In the genomic region with DNA sequence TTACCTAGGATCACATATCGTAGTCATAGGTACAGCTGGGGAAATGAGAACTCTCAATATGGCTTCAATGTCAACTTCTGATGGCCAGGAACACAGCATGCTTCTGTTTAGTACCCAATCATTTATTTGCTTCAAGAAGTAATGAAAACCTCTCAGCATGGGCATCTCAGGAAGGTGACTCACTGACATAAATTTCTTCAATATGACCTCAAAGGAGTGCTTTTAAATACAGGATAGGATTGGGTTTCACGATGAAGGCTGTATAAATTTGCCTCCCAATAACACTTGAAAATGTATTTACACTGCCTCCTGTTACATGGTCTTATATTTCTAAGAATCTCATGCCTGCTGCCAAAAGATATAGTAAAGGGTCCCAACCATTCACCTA, we compare ENCODE assay signal across 1 cellular context.
TF ChIP-seq lines count a peak whose summit lies in the region.

No MANE protein-coding gene starts in this region.

TF ChIP-seq in HEK293, 187 proteins besides CTCF, POLR2A, EP300 and RAD21 (continued from another document):
- TF ChIP-seq ZFP41 (tag by site-specific recombination; IDR thresholded peaks at IDR 0.05; ENCODE audit: borderline replicate concordance), result no peak
- TF ChIP-seq ZNF596 (tag by site-specific recombination; IDR thresholded peaks at IDR 0.05), result peak; percentile 53; the same call in 1 of the 2 replicates
- TF ChIP-seq GFI1B (tag by site-specific recombination; IDR thresholded peaks at IDR 0.05), result peak; percentile 46; the same call in 1 of the 2 replicates
- peak; percentile 92 for TF ChIP-seq FEZF1 (tag by site-specific recombination; IDR thresholded peaks at IDR 0.05)
- no peak for TF ChIP-seq ZNF707 (tag by site-specific recombination; IDR thresholded peaks at IDR 0.05)
- TF ChIP-seq, protein P1, sequence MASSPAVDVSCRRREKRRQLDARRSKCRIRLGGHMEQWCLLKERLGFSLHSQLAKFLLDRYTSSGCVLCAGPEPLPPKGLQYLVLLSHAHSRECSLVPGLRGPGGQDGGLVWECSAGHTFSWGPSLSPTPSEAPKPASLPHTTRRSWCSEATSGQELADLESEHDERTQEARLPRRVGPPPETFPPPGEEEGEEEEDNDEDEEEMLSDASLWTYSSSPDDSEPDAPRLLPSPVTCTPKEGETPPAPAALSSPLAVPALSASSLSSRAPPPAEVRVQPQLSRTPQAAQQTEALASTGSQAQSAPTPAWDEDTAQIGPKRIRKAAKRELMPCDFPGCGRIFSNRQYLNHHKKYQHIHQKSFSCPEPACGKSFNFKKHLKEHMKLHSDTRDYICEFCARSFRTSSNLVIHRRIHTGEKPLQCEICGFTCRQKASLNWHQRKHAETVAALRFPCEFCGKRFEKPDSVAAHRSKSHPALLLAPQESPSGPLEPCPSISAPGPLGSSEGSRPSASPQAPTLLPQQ (tag by site-specific recombination; IDR thresholded peaks at IDR 0.05), result peak; percentile 71
- 0 out of 2 replicates have a peak, but pooled peaks have one; percentile 30 for TF ChIP-seq ZNF501 (tag by site-specific recombination; IDR thresholded peaks at IDR 0.05)
- TF ChIP-seq, protein P2, sequence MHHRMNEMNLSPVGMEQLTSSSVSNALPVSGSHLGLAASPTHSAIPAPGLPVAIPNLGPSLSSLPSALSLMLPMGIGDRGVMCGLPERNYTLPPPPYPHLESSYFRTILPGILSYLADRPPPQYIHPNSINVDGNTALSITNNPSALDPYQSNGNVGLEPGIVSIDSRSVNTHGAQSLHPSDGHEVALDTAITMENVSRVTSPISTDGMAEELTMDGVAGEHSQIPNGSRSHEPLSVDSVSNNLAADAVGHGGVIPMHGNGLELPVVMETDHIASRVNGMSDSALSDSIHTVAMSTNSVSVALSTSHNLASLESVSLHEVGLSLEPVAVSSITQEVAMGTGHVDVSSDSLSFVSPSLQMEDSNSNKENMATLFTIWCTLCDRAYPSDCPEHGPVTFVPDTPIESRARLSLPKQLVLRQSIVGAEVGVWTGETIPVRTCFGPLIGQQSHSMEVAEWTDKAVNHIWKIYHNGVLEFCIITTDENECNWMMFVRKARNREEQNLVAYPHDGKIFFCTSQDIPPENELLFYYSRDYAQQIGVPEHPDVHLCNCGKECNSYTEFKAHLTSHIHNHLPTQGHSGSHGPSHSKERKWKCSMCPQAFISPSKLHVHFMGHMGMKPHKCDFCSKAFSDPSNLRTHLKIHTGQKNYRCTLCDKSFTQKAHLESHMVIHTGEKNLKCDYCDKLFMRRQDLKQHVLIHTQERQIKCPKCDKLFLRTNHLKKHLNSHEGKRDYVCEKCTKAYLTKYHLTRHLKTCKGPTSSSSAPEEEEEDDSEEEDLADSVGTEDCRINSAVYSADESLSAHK (tag by site-specific recombination; IDR thresholded peaks at IDR 0.05), result peak; percentile 97
- TF ChIP-seq ZEB2 (tag by site-specific recombination; IDR thresholded peaks at IDR 0.05), result peak; percentile 93
- TF ChIP-seq ZNF138 (tag by site-specific recombination; IDR thresholded peaks at IDR 0.05; ENCODE audit: borderline replicate concordance), result no peak
- TF ChIP-seq, protein P3, sequence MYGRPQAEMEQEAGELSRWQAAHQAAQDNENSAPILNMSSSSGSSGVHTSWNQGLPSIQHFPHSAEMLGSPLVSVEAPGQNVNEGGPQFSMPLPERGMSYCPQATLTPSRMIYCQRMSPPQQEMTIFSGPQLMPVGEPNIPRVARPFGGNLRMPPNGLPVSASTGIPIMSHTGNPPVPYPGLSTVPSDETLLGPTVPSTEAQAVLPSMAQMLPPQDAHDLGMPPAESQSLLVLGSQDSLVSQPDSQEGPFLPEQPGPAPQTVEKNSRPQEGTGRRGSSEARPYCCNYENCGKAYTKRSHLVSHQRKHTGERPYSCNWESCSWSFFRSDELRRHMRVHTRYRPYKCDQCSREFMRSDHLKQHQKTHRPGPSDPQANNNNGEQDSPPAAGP (tag by site-specific recombination; IDR thresholded peaks at IDR 0.05), result peak; percentile 17; the same call in 1 of the 2 replicates
- no peak for TF ChIP-seq KLF9 (tag by site-specific recombination; IDR thresholded peaks at IDR 0.05; ENCODE audit: low read depth)
- peak; percentile 81 for TF ChIP-seq ZBTB21 (tag by site-specific recombination; IDR thresholded peaks at IDR 0.05)
- peak; percentile 60 for TF ChIP-seq SCRT1 (tag by site-specific recombination; IDR thresholded peaks at IDR 0.05; ENCODE audit: borderline replicate concordance)
- TF ChIP-seq ZNF610 (tag by site-specific recombination; IDR thresholded peaks at IDR 0.05; ENCODE audit: borderline replicate concordance), result peak; percentile 47; the same call in 1 of the 2 replicates
- TF ChIP-seq ZNF394 (tag by site-specific recombination; IDR thresholded peaks at IDR 0.05; ENCODE audit: borderline replicate concordance), result peak; percentile 42; the same call in 1 of the 2 replicates
- TF ChIP-seq, protein P4, sequence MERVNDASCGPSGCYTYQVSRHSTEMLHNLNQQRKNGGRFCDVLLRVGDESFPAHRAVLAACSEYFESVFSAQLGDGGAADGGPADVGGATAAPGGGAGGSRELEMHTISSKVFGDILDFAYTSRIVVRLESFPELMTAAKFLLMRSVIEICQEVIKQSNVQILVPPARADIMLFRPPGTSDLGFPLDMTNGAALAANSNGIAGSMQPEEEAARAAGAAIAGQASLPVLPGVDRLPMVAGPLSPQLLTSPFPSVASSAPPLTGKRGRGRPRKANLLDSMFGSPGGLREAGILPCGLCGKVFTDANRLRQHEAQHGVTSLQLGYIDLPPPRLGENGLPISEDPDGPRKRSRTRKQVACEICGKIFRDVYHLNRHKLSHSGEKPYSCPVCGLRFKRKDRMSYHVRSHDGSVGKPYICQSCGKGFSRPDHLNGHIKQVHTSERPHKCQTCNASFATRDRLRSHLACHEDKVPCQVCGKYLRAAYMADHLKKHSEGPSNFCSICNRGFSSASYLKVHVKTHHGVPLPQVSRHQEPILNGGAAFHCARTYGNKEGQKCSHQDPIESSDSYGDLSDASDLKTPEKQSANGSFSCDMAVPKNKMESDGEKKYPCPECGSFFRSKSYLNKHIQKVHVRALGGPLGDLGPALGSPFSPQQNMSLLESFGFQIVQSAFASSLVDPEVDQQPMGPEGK (tag by site-specific recombination; IDR thresholded peaks at IDR 0.05), result peak; percentile 43; the same call in 1 of the 2 replicates
- TF ChIP-seq, protein P5, sequence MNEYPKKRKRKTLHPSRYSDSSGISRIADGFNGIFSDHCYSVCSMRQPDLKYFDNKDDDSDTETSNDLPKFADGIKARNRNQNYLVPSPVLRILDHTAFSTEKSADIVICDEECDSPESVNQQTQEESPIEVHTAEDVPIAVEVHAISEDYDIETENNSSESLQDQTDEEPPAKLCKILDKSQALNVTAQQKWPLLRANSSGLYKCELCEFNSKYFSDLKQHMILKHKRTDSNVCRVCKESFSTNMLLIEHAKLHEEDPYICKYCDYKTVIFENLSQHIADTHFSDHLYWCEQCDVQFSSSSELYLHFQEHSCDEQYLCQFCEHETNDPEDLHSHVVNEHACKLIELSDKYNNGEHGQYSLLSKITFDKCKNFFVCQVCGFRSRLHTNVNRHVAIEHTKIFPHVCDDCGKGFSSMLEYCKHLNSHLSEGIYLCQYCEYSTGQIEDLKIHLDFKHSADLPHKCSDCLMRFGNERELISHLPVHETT (tag by site-specific recombination; IDR thresholded peaks at IDR 0.05), result peak; percentile 82
- TF ChIP-seq ZNF391 (tag by site-specific recombination; IDR thresholded peaks at IDR 0.05; ENCODE audit: borderline replicate concordance, low read depth), result peak; percentile 76; the same call in 1 of the 2 replicates
- TF ChIP-seq, protein P6, sequence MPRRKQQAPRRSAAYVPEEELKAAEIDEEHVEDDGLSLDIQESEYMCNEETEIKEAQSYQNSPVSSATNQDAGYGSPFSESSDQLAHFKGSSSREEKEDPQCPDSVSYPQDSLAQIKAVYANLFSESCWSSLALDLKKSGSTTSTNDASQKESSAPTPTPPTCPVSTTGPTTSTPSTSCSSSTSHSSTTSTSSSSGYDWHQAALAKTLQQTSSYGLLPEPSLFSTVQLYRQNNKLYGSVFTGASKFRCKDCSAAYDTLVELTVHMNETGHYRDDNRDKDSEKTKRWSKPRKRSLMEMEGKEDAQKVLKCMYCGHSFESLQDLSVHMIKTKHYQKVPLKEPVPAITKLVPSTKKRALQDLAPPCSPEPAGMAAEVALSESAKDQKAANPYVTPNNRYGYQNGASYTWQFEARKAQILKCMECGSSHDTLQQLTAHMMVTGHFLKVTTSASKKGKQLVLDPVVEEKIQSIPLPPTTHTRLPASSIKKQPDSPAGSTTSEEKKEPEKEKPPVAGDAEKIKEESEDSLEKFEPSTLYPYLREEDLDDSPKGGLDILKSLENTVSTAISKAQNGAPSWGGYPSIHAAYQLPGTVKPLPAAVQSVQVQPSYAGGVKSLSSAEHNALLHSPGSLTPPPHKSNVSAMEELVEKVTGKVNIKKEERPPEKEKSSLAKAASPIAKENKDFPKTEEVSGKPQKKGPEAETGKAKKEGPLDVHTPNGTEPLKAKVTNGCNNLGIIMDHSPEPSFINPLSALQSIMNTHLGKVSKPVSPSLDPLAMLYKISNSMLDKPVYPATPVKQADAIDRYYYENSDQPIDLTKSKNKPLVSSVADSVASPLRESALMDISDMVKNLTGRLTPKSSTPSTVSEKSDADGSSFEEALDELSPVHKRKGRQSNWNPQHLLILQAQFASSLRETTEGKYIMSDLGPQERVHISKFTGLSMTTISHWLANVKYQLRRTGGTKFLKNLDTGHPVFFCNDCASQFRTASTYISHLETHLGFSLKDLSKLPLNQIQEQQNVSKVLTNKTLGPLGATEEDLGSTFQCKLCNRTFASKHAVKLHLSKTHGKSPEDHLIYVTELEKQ (tag by site-specific recombination; IDR thresholded peaks at IDR 0.05; ENCODE audit: borderline replicate concordance), result peak; percentile 82
- TF ChIP-seq, protein P7, sequence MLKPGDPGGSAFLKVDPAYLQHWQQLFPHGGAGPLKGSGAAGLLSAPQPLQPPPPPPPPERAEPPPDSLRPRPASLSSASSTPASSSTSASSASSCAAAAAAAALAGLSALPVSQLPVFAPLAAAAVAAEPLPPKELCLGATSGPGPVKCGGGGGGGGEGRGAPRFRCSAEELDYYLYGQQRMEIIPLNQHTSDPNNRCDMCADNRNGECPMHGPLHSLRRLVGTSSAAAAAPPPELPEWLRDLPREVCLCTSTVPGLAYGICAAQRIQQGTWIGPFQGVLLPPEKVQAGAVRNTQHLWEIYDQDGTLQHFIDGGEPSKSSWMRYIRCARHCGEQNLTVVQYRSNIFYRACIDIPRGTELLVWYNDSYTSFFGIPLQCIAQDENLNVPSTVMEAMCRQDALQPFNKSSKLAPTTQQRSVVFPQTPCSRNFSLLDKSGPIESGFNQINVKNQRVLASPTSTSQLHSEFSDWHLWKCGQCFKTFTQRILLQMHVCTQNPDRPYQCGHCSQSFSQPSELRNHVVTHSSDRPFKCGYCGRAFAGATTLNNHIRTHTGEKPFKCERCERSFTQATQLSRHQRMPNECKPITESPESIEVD (tag by site-specific recombination; IDR thresholded peaks at IDR 0.05), result peak; percentile 97
- TF ChIP-seq, protein P8, sequence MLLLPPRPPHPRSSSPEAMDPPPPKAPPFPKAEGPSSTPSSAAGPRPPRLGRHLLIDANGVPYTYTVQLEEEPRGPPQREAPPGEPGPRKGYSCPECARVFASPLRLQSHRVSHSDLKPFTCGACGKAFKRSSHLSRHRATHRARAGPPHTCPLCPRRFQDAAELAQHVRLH (tag by site-specific recombination; IDR thresholded peaks at IDR 0.05), result 0 out of 2 replicates have a peak, but pooled peaks have one; percentile 30
- TF ChIP-seq ZBTB48 (tag by site-specific recombination; IDR thresholded peaks at IDR 0.05), result no peak
- peak; percentile 78 for TF ChIP-seq KLF10 (tag by site-specific recombination; IDR thresholded peaks at IDR 0.05)
- TF ChIP-seq ZNF626 (tag by site-specific recombination; IDR thresholded peaks at IDR 0.05), result 0 out of 2 replicates have a peak, but pooled peaks have one; percentile 53
- TF ChIP-seq ZNF10 (tag by site-specific recombination; IDR thresholded peaks at IDR 0.05), result peak; percentile 57
- TF ChIP-seq ZNF664 (tag by site-specific recombination; IDR thresholded peaks at IDR 0.05), result peak; percentile 55; the same call in 1 of the 2 replicates
- TF ChIP-seq, protein P9, sequence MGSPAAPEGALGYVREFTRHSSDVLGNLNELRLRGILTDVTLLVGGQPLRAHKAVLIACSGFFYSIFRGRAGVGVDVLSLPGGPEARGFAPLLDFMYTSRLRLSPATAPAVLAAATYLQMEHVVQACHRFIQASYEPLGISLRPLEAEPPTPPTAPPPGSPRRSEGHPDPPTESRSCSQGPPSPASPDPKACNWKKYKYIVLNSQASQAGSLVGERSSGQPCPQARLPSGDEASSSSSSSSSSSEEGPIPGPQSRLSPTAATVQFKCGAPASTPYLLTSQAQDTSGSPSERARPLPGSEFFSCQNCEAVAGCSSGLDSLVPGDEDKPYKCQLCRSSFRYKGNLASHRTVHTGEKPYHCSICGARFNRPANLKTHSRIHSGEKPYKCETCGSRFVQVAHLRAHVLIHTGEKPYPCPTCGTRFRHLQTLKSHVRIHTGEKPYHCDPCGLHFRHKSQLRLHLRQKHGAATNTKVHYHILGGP (tag by site-specific recombination; IDR thresholded peaks at IDR 0.05), result peak; percentile 90
